Comparison of ENCODE assay signal across 9 cellular contexts in the genomic region with DNA sequence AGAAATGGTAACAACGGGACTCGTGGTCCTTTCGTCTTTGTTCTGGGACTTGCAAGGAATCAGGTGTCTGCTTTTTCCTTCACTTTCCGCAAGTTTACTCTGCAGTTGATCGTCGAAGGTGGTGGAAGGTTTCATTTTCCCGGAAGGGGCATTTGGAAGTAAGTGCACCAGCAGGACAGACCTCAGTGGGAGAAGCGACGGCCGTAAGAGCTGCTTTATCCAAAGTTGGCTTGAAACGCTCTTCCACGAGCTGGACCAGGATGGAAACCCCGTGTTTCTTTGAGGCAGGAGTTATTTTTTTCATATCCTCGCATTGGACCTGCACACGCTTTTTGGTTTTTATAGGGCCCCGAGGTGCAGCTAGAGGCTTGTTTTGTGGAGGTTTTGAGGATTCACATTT. TPM values are rescaled to one million over a fixed set of nuclear protein-coding genes. Genes with fewer than 3 reads are reported as not detected.
DNase-seq lines count a peak whose midpoint lies in the region; ATAC-seq, FAIRE-seq and TF ChIP-seq lines count a peak whose summit lies in the region.
"Had no signal": no experiment of that assay in that cellular context is flagged by ENCODE, and none has a peak within 500 bp of the region (broad histone marks: within the 10 kb centered on the region; RNA-seq: fewer than 3 reads in every experiment).

No MANE protein-coding gene starts in this region.

- POLR2A ChIA-PET in activated CD4-positive, alpha-beta memory T cell treated with anti-CD3 and anti-CD28 coated beads, Interleukin-2, amount 10 ng/mL, durations not matched to agents 7 days and 5 days (lab: Charles Lee): interaction anchor here (1.9 kb wide), 1 partner anchor 32 kb away, joined by 6 read pairs; no protein-coding TSS in a partner anchor

- H3K9ac ChIP-seq in H9 (ENCODE audit: extremely low read depth, insufficient read length, low read length): peak overlapping the region; percentile 69

- peaks cover 6 to 15% (median 13%) of the 10 kb centered on the region in 3 experiments for H3K36me3 Mint-ChIP-seq in H9 (ENCODE audit: insufficient read depth in 1 of 3, low read depth in 3 of 3)
- peaks cover 4% of the 10 kb centered on the region for H3K36me3 Mint-ChIP-seq in activated CD4-positive, alpha-beta memory T cell treated with anti-CD3 and anti-CD28 coated beads, Interleukin-2, amount 10 ng/mL, durations not matched to agents 7 days and 5 days (ENCODE audit: low read depth)

- no peak overlapping the region for H3T11ph ChIP-seq in H9 (ENCODE audit: low read length)

- H3K9me3 ChIP-seq in H9 (ENCODE audit: control insufficient read depth, low read depth, low read length) (no peaks in the 10 kb centered on the region), iPS DF 6.9 (ENCODE audit: control insufficient read depth, insufficient read depth, low read length) (no peaks in the 10 kb centered on the region), small intestine (ENCODE audit: control insufficient read depth, low read depth) (no peaks in the 10 kb centered on the region)

- peaks cover 2% of the 10 kb centered on the region for H3K27me3 Mint-ChIP-seq in H9 (ENCODE audit: low read depth)
- H3K27me3 Mint-ChIP-seq in activated CD4-positive, alpha-beta memory T cell treated with anti-CD3 and anti-CD28 coated beads, Interleukin-2, amount 10 ng/mL, durations not matched to agents 7 days and 5 days: no peaks in the 10 kb centered on the region

- no peak overlapping the region for H2BK120ac ChIP-seq in H9 (ENCODE audit: low read depth, low read length, poor library complexity, severe bottlenecking)

- no peaks in the 10 kb centered on the region for H3K9me3 Mint-ChIP-seq in H9
- no peaks in the 10 kb centered on the region for H3K9me3 Mint-ChIP-seq in activated CD4-positive, alpha-beta memory T cell treated with anti-CD3 and anti-CD28 coated beads, Interleukin-2, amount 10 ng/mL, durations not matched to agents 7 days and 5 days

- peak overlapping the region; percentile 69 for H3K4me2 ChIP-seq in H9 (ENCODE audit: insufficient read depth, insufficient read length, low read length)

- H2BK15ac ChIP-seq in H9 (ENCODE audit: low read depth, low read length): no peak overlapping the region

- H3K23ac ChIP-seq in H9 (ENCODE audit: insufficient read length, low read depth, low read length): no peak overlapping the region

- ATAC-seq in HG03135 (IDR thresholded peaks at IDR 0.05; ENCODE audit: unreplicated experiment): no peak
- ATAC-seq in HG02623 (IDR thresholded peaks at IDR 0.05; ENCODE audit: unreplicated experiment): no peak

- H3K4me3 ChIP-seq in iPS DF 6.9 (ENCODE audit: low read length) (peak overlapping the region; percentile 58; the same call in 1 of the 2 replicates), small intestine (ENCODE audit: low read depth in 1 of 2, low read length in 2 of 2) (peak overlapping the region; percentile 89 to 93)

- H4K5ac ChIP-seq in H9 (ENCODE audit: insufficient read length, low read depth, low read length): no peak overlapping the region

- H3K14ac ChIP-seq in H9 (ENCODE audit: insufficient read depth, low read length): no peak overlapping the region

- no peak for FAIRE-seq in small intestine (lab: Jason Lieb, UNC)
- FAIRE-seq: islet of Langerhans had no signal

- TF ChIP-seq CTCF in H9 (conservative IDR thresholded peaks at IDR 0.05): no peak
- no peak for TF ChIP-seq CTCF in GM10266 (IDR thresholded peaks at IDR 0.05; ENCODE audit: control insufficient read depth, insufficient read depth, low read depth, missing control alignments)

- peak overlapping the region; percentile 84 to 89 for H3K4me3 Mint-ChIP-seq in H9
- peak overlapping the region; percentile 75 for H3K4me3 Mint-ChIP-seq in activated CD4-positive, alpha-beta memory T cell treated with anti-CD3 and anti-CD28 coated beads, Interleukin-2, amount 10 ng/mL, durations not matched to agents 7 days and 5 days

- no peak overlapping the region for H2BK12ac ChIP-seq in H9 (ENCODE audit: insufficient read length, low read depth, low read length)

- H3K4me1 Mint-ChIP-seq in H9: peaks cover 34 to 43% of the 10 kb centered on the region in 2 experiments
- H3K4me1 Mint-ChIP-seq in activated CD4-positive, alpha-beta memory T cell treated with anti-CD3 and anti-CD28 coated beads, Interleukin-2, amount 10 ng/mL, durations not matched to agents 7 days and 5 days: peaks cover 28% of the 10 kb centered on the region

- no peak overlapping the region for H4K8ac ChIP-seq in H9 (replicated peaks; ENCODE audit: insufficient read length, low read depth, low read length)

- no peak overlapping the region for H2BK20ac ChIP-seq in H9 (ENCODE audit: low read depth, low read length, poor library complexity, severe bottlenecking)

- H3K23me2 ChIP-seq in H9 (ENCODE audit: insufficient read length, low read depth, low read length, poor library complexity, severe bottlenecking): peaks cover 11% of the 10 kb centered on the region

- H2BK5ac ChIP-seq in H9 (ENCODE audit: insufficient read length, low read length): no peak overlapping the region

- no peak overlapping the region for H2AK5ac ChIP-seq in H9 (ENCODE audit: insufficient read length, low read length)

- no peak overlapping the region for H3K56ac ChIP-seq in H9 (ENCODE audit: insufficient read length, low read depth, low read length)

- CTCF ChIA-PET in activated CD4-positive, alpha-beta memory T cell treated with anti-CD3 and anti-CD28 coated beads, Interleukin-2, amount 10 ng/mL, durations not matched to agents 7 days and 5 days (lab: Charles Lee): interaction anchor here (1.1 kb wide), 1 partner anchor 12 kb away, joined by 3 read pairs; no protein-coding TSS in a partner anchor

- H4K91ac ChIP-seq in H9 (ENCODE audit: insufficient read length, low read depth, low read length): no peak overlapping the region

- H3K18ac ChIP-seq in H9 (ENCODE audit: insufficient read length, low read depth, low read length): no peak overlapping the region

- DNase-seq in H9 (no peak), iPS DF 6.9 (ENCODE audit: low read depth, low spot score) (no peak), small intestine (no peak), GM10266 (ENCODE audit: extremely low spot score) (no peak), OCI-M2 (lab: John Stamatoyannopoulos, UW; ENCODE audit: unreplicated experiment) (no peak)
- DNase-seq in activated CD4-positive, alpha-beta memory T cell treated with anti-CD3 and anti-CD28 coated beads, Interleukin-2, amount 10 ng/mL, durations not matched to agents 7 days and 5 days: no peak

- peaks cover 6% of the 10 kb centered on the region for H3K79me1 ChIP-seq in H9 (ENCODE audit: insufficient read depth, low read depth, low read length, poor library complexity, severe bottlenecking)

- no peak overlapping the region for H2AFZ ChIP-seq in H9 (ENCODE audit: low read length)

- no peaks in the 10 kb centered on the region; the same call in 1 of the 2 replicates for H3K4me1 ChIP-seq in H9 (ENCODE audit: insufficient read depth, low read length)
- peaks cover 13% of the 10 kb centered on the region for H3K4me1 ChIP-seq in iPS DF 6.9 (ENCODE audit: control insufficient read depth, insufficient read depth, low read length)
- peaks cover 9 to 14% of the 10 kb centered on the region in 2 donors for H3K4me1 ChIP-seq in small intestine (ENCODE audit: control insufficient read depth in 2 of 2, insufficient read depth in 1 of 2, low read depth in 1 of 2, low read length in 1 of 2)

- H3K27ac ChIP-seq in H9 (ENCODE audit: insufficient read length, low read depth, low read length): no peak overlapping the region
- H3K27ac ChIP-seq in iPS DF 6.9 (ENCODE audit: low read length): no peak overlapping the region
- H3K27ac ChIP-seq in small intestine (ENCODE audit: low read depth in 1 of 2, low read length in 1 of 2): peak overlapping the region; percentile 92 to 97

- H4K20me1 ChIP-seq in H9 (ENCODE audit: control insufficient read depth, insufficient read depth, insufficient read length): no peaks in the 10 kb centered on the region

- H3K27me3 ChIP-seq in H9 (ENCODE audit: insufficient read depth, low read length) (no peaks in the 10 kb centered on the region), iPS DF 6.9 (ENCODE audit: control insufficient read depth, insufficient read depth, low read length) (no peaks in the 10 kb centered on the region), small intestine (ENCODE audit: control insufficient read depth in 2 of 2, insufficient read depth in 2 of 2, low read length in 2 of 2) (no peaks in the 10 kb centered on the region)

- H3K36me3 ChIP-seq in iPS DF 6.9 (ENCODE audit: control insufficient read depth, insufficient read depth, low read length) (peaks cover 4% of the 10 kb centered on the region; the same call in 1 of the 2 replicates), small intestine (ENCODE audit: control insufficient read depth in 2 of 2, insufficient read depth in 2 of 2, low read length in 2 of 2) (no peaks in the 10 kb centered on the region)

- H3K27ac Mint-ChIP-seq in H9: peak overlapping the region in 1 of 3 experiments; percentile 94; a peak in 2 of 7 replicates
- H3K27ac Mint-ChIP-seq in activated CD4-positive, alpha-beta memory T cell treated with anti-CD3 and anti-CD28 coated beads, Interleukin-2, amount 10 ng/mL, durations not matched to agents 7 days and 5 days: no peak overlapping the region

- no peak overlapping the region for H3K4ac ChIP-seq in H9 (ENCODE audit: low read depth, low read length)

- no CpG with 5 or more reads among the region's 16 CpGs for WGBS in H9 (ENCODE audit: extremely low coverage, insufficient read length, low lambda C conversion rate)
- WGBS in iPS DF 6.9 (ENCODE audit: insufficient coverage, insufficient read length): no CpG with 5 or more reads among the region's 16 CpGs
- 10 to 32% (median 28%) methylated on average over 16 of the region's 16 CpGs for WGBS in small intestine, 3 donors

- no peaks in the 10 kb centered on the region; the same call in 1 of the 2 replicates for H3K79me2 ChIP-seq in H9 (ENCODE audit: insufficient read depth, low read length)

RNA-seq across cellular contexts. Expression of a gene that starts 1.2 kb away (rescaled TPM):
- 99.7 and 102 TPM in 2 replicates for total RNA-seq in H9 (2021)
- 10 to 100 TPM; 49.4 to 49.9 TPM for total RNA-seq in activated CD4-positive, alpha-beta memory T cell treated with anti-CD3 and anti-CD28 coated beads, Interleukin-2, amount 10 ng/mL, durations not matched to agents 7 days and 5 days
- 100 to 1,000 TPM; 186 to 384 (median 323) TPM for polyA plus RNA-seq in small intestine

RNA-seq across cellular contexts. Expression of a gene that starts 30.7 kb away (rescaled TPM):
- total RNA-seq in H9 (2021): 13.9 and 15.6 TPM in 2 replicates
- total RNA-seq in activated CD4-positive, alpha-beta memory T cell treated with anti-CD3 and anti-CD28 coated beads, Interleukin-2, amount 10 ng/mL, durations not matched to agents 7 days and 5 days: 10 to 100 TPM; 63.9 to 69.4 TPM
- polyA plus RNA-seq in small intestine: 10 to 100 TPM in 2 of 3 donors, 1 to 10 TPM in 1; 9.2 to 20.6 (median 12.5) TPM

Comparison
In these comparisons a context has a peak if more than half of its experiments do, and no peak if none do; other contexts are left out.
1. H3K27ac ChIP-seq: peak in small intestine (2 of 2); none in H9 (single experiment) and iPS DF 6.9 (single experiment).